ENCODE assay signal across 8 cellular contexts in the genomic region with DNA sequence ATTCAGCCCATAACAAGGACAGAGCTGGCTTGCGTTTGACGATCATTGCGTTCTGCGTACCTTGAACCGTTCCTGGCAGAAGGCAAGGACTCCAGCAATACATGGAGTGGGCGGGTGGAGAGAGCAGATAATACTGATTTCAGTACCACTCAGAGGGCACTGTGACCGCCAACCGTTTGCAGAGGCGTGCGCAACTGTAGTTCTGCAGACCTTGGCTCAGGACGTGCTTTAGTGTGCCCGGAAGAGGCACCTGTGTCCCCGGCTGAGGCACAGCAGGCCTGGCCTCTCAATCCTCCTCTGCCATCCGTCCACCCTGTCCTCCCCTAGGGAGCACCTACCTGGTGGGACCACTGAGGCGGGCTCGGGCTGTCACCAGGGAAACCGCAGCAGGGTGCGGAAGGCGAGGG.
"Had no signal": no experiment of that assay in that cellular context is flagged by ENCODE, and none has a peak within 500 bp of the region (broad histone marks: within the 10 kb centered on the region; RNA-seq: fewer than 3 reads in every experiment).

No MANE protein-coding gene starts in this region.

- H3K4me3 ChIP-seq: GM23248, K562 had no signal

- ATAC-seq: K562 had no signal

- DNase-seq: GM23248, H9, HCEC 1CT, KG1 had no signal

- H2AFZ ChIP-seq: GM23248 had no signal

- FAIRE-seq: H1, H54, HTR-8/SVneo, K562 had no signal

- H3K9ac ChIP-seq: GM23248 had no signal

- H3K27ac ChIP-seq: GM23248 had no signal
